In the genomic region with DNA sequence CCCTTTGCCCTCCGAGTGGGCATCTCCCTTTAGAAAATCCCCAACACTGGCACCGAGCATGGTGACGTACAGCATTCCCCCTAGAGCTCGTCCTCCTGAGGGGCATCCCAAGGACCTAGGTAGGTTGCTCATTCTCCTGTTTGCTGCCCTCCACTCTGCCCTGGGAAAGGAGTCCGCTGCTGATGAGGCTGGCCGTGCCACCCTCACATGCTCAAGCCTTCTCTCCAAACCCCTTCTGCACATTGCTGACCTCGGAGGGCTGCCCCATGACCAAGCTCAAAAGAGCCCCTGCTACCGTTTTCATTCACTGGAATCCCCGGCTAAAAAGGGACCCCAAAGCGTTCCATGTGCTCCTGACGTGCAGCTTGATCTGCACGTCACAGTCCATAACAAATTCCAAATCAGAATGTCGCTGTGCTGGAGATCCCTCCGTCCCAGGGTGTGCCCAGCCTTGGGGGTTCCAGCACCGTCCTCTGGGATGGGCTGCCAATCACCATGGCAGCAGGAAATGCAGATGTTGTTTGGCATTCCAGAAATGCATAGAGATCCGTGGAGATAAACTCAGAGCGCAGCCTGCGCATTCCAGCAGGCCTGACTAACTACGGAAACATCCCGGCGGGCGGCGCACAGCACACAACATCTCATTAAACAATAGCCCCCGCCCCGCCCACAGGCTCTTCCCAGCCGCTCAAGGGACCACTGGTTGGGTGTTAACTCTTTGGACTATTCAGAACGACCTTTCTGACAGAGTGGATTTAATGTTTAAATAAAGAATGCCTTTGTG, we compare ENCODE assay signal across 1 cellular context.
TF ChIP-seq lines count a peak whose summit lies in the region.

No MANE protein-coding gene starts in this region.

TF ChIP-seq in HepG2, 621 proteins besides CTCF, POLR2A, EP300 and RAD21 (continued from another document):
- TF ChIP-seq SP1 (IDR thresholded peaks at IDR 0.05) (no peak), SP1 (CRISPR knock-in tag; IDR thresholded peaks at IDR 0.05) (peak; percentile 44), SOX6 (IDR thresholded peaks at IDR 0.05) (no peak), SOX6 (CRISPR knock-in tag; IDR thresholded peaks at IDR 0.05) (peak; percentile 97), STAG1 (CRISPR knock-in tag; IDR thresholded peaks at IDR 0.05) (peak; percentile 42), RARG (CRISPR knock-in tag; IDR thresholded peaks at IDR 0.05; ENCODE audit: low read depth) (no peak), TCF7 (IDR thresholded peaks at IDR 0.05; ENCODE audit: low read depth) (peak; percentile 26; the same call in 1 of the 2 replicates), FOXO1 (CRISPR knock-in tag; IDR thresholded peaks at IDR 0.05) (peak; percentile 79; the same call in 1 of the 2 replicates), PCBP1 (IDR thresholded peaks at IDR 0.05; ENCODE audit: borderline replicate concordance, low read depth, low read length) (no peak), DMAP1 (CRISPR knock-in tag; IDR thresholded peaks at IDR 0.05) (peak; percentile 50; the same call in 1 of the 2 replicates), ZNF468 (CRISPR knock-in tag; IDR thresholded peaks at IDR 0.05) (no peak), ZFP37 (CRISPR knock-in tag; IDR thresholded peaks at IDR 0.05; ENCODE audit: borderline replicate concordance) (0 out of 2 replicates have a peak, but pooled peaks have one; percentile 16), CREB1 (IDR thresholded peaks at IDR 0.05) (no peak), CREB1 (CRISPR knock-in tag; IDR thresholded peaks at IDR 0.05) (no peak), ZNF652 (CRISPR knock-in tag; IDR thresholded peaks at IDR 0.05; ENCODE audit: borderline replicate concordance, low read depth) (peak; percentile 94), KDM1A (CRISPR knock-in tag; IDR thresholded peaks at IDR 0.05) (peak; percentile 51; the same call in 1 of the 2 replicates), PHF8 (CRISPR knock-in tag; IDR thresholded peaks at IDR 0.05) (no peak), SP5 (CRISPR knock-in tag; IDR thresholded peaks at IDR 0.05; ENCODE audit: borderline replicate concordance, low read depth) (peak; percentile 99), ARNT2 (CRISPR knock-in tag; IDR thresholded peaks at IDR 0.05; ENCODE audit: low read depth) (0 out of 2 replicates have a peak, but pooled peaks have one; percentile 24)
- TF ChIP-seq, protein P1, sequence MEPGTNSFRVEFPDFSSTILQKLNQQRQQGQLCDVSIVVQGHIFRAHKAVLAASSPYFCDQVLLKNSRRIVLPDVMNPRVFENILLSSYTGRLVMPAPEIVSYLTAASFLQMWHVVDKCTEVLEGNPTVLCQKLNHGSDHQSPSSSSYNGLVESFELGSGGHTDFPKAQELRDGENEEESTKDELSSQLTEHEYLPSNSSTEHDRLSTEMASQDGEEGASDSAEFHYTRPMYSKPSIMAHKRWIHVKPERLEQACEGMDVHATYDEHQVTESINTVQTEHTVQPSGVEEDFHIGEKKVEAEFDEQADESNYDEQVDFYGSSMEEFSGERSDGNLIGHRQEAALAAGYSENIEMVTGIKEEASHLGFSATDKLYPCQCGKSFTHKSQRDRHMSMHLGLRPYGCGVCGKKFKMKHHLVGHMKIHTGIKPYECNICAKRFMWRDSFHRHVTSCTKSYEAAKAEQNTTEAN (CRISPR knock-in tag; conservative IDR thresholded peaks at IDR 0.05) = 0 out of 2 replicates have a peak, but pooled peaks have one; percentile 59
- TF ChIP-seq, protein P2, sequence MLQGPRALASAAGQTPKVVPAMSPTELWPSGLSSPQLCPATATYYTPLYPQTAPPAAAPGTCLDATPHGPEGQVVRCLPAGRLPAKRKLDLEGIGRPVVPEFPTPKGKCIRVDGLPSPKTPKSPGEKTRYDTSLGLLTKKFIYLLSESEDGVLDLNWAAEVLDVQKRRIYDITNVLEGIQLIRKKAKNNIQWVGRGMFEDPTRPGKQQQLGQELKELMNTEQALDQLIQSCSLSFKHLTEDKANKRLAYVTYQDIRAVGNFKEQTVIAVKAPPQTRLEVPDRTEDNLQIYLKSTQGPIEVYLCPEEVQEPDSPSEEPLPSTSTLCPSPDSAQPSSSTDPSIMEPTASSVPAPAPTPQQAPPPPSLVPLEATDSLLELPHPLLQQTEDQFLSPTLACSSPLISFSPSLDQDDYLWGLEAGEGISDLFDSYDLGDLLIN (CRISPR knock-in tag; IDR thresholded peaks at IDR 0.05; ENCODE audit: borderline replicate concordance) = 0 out of 2 replicates have a peak, but pooled peaks have one; percentile 61
- TF ChIP-seq, protein P3, sequence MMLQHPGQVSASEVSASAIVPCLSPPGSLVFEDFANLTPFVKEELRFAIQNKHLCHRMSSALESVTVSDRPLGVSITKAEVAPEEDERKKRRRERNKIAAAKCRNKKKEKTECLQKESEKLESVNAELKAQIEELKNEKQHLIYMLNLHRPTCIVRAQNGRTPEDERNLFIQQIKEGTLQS (CRISPR knock-in tag; IDR thresholded peaks at IDR 0.05) = peak; percentile 97
- TF ChIP-seq, protein P4, sequence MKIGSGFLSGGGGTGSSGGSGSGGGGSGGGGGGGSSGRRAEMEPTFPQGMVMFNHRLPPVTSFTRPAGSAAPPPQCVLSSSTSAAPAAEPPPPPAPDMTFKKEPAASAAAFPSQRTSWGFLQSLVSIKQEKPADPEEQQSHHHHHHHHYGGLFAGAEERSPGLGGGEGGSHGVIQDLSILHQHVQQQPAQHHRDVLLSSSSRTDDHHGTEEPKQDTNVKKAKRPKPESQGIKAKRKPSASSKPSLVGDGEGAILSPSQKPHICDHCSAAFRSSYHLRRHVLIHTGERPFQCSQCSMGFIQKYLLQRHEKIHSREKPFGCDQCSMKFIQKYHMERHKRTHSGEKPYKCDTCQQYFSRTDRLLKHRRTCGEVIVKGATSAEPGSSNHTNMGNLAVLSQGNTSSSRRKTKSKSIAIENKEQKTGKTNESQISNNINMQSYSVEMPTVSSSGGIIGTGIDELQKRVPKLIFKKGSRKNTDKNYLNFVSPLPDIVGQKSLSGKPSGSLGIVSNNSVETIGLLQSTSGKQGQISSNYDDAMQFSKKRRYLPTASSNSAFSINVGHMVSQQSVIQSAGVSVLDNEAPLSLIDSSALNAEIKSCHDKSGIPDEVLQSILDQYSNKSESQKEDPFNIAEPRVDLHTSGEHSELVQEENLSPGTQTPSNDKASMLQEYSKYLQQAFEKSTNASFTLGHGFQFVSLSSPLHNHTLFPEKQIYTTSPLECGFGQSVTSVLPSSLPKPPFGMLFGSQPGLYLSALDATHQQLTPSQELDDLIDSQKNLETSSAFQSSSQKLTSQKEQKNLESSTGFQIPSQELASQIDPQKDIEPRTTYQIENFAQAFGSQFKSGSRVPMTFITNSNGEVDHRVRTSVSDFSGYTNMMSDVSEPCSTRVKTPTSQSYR (CRISPR knock-in tag; IDR thresholded peaks at IDR 0.05; ENCODE audit: borderline replicate concordance) = 0 out of 2 replicates have a peak, but pooled peaks have one; percentile 21
